ENCODE assay signal across 15 cellular contexts in the genomic region with DNA sequence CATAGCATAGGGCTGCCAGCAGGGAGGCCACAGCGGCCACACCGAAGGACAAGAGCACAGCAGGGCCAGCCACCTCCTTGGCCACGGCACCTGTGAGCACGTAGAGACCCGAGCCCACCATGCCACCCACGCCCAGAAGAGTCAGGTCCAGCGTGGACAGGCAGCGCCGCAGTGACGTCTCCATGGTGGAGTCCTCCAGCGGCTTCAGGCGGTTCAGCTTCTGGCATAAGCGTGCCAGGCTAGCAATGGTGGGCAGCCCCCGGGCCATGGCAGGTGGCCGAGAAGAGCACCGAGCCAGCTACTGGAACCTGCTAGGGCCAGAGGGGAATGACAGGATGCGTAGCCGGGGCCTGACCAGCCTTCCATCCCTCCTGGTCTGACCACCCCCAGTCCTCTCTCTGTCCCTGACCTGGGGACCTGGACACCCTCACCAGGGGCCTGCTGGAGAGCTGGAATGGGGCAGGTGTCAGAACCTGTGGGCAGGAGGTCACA. TPM values are rescaled to one million over a fixed set of nuclear protein-coding genes. Genes with fewer than 3 reads are reported as not detected.
DNase-seq lines count a peak whose midpoint lies in the region; ATAC-seq, FAIRE-seq and TF ChIP-seq lines count a peak whose summit lies in the region.
"Had no signal": no experiment of that assay in that cellular context is flagged by ENCODE, and none has a peak within 500 bp of the region (broad histone marks: within the 10 kb centered on the region; RNA-seq: fewer than 3 reads in every experiment).

No MANE protein-coding gene starts in this region.

- H3K4me1 ChIP-seq in ES-I3 (ENCODE audit: insufficient read depth, low read length) (no peaks in the 10 kb centered on the region; the same call in 1 of the 2 replicates), K562 (replicated peaks in 1 of 2; ENCODE audit: control insufficient read depth in 2 of 2, insufficient read depth in 2 of 2, low read length in 2 of 2) (peaks cover 0 to 47% of the 10 kb centered on the region in 2 experiments; a peak in 4 of 5 replicates), stomach (peaks cover 9 to 17% (median 12%) of the 10 kb centered on the region in 4 donors)

- BruUV-seq in K562 (replicated peaks; lab: Mats Ljungman, UMichigan), result no TSS peak

- H3K27me3 Mint-ChIP-seq in activated T-helper 2 cell treated with anti-CD3 and anti-CD28 coated beads, Interferon-gamma antibody, Interleukin-2, Interleukin-4, amounts not matched to agents 10 μg/mL and 5 μg/mL and 100 μg/mL, durations not matched to agents 14 hours and 24 hours and 36 hours (ENCODE audit: low read depth), result peaks cover 25% of the 10 kb centered on the region

- H3K4me1 Mint-ChIP-seq in activated T-helper 2 cell treated with anti-CD3 and anti-CD28 coated beads, Interferon-gamma antibody, Interleukin-2, Interleukin-4, amounts not matched to agents 10 μg/mL and 5 μg/mL and 100 μg/mL, durations not matched to agents 14 hours and 24 hours and 36 hours (ENCODE audit: low read depth), result no peaks in the 10 kb centered on the region
- H3K4me1 Mint-ChIP-seq: activated B cell treated with CpG ODN at 0.5 μM for 24 hours had no signal

- TF ChIP-seq EP300 in K562 (IDR thresholded peaks at IDR 0.05; ENCODE audit: low read length), result no peak
- TF ChIP-seq EP300 in stomach (IDR thresholded peaks at IDR 0.05), result no peak

- H3K9ac ChIP-seq in ES-I3 (ENCODE audit: low read depth, low read length) (peak overlapping the region; percentile 50; the same call in 1 of the 2 replicates), K562 (ENCODE audit: insufficient read depth in 1 of 2, low read depth in 2 of 2, low read length in 2 of 2) (peak overlapping the region in 1 of 2 experiments; percentile 5; a peak in 1 of 4 replicates)

- TF ChIP-seq RAD21 in K562 (CRISPR knock-in tag; conservative IDR thresholded peaks at IDR 0.05 in 1 of 2, IDR thresholded peaks at IDR 0.05 in 1 of 2), result no peak

- no peak overlapping the region for H3K4me3 Mint-ChIP-seq in activated T-helper 2 cell treated with anti-CD3 and anti-CD28 coated beads, Interferon-gamma antibody, Interleukin-2, Interleukin-4, amounts not matched to agents 10 μg/mL and 5 μg/mL and 100 μg/mL, durations not matched to agents 14 hours and 24 hours and 36 hours (ENCODE audit: low read depth)
- H3K4me3 Mint-ChIP-seq: activated B cell treated with CpG ODN at 0.5 μM for 24 hours; activated naive CD4-positive, alpha-beta T cell treated with anti-CD3 and anti-CD28 coated beads for 36 hours had no signal

- H3K36me3 ChIP-seq in ES-I3 (ENCODE audit: insufficient read depth, low read length), result no peaks in the 10 kb centered on the region
- no peaks in the 10 kb centered on the region for H3K36me3 ChIP-seq in K562 (ENCODE audit: control insufficient read depth, insufficient read depth, low read length)
- no peaks in the 10 kb centered on the region for H3K36me3 ChIP-seq in stomach

- H3K27me3 ChIP-seq in K562 (ENCODE audit: control insufficient read depth in 2 of 2, insufficient read depth in 2 of 2, low read length in 2 of 2) (peaks cover 39 to 68% of the 10 kb centered on the region in 2 experiments; a peak in 4 of 5 replicates), stomach (peaks cover 0 to 54% (median 14%) of the 10 kb centered on the region in 3 donors)

- no peak for TF ChIP-seq CTCF in K562 (IDR thresholded peaks at IDR 0.05 in 2 of 3, conservative IDR thresholded peaks at IDR 0.05 in 1 of 3; ENCODE audit: insufficient read depth in 2 of 3, low read depth in 1 of 3, low read length in 3 of 3)
- TF ChIP-seq CTCF in stomach (IDR thresholded peaks at IDR 0.05), result no peak

- H3K9me1 ChIP-seq in K562 (ENCODE audit: control insufficient read depth, insufficient read depth, low read length), result peaks cover 4% of the 10 kb centered on the region

- H2AFZ ChIP-seq in K562 (ENCODE audit: low read depth, low read length), result no peak overlapping the region

- no peaks in the 10 kb centered on the region for H3K36me3 Mint-ChIP-seq in activated T-helper 2 cell treated with anti-CD3 and anti-CD28 coated beads, Interferon-gamma antibody, Interleukin-2, Interleukin-4, amounts not matched to agents 10 μg/mL and 5 μg/mL and 100 μg/mL, durations not matched to agents 14 hours and 24 hours and 36 hours (ENCODE audit: low read depth)

- H4K20me1 ChIP-seq in K562 (replicated peaks; ENCODE audit: control insufficient read depth, insufficient read depth, low read length), result peaks cover 38% of the 10 kb centered on the region

- no peak overlapping the region for H3K4me3 ChIP-seq in K562
- peak overlapping the region; percentile 51 for H3K4me3 ChIP-seq in iPS-18c (ENCODE audit: insufficient read depth, low read depth, low read length)
- peak overlapping the region; percentile 38 to 50 (median 42) for H3K4me3 ChIP-seq in stomach

- FAIRE-seq in K562 (lab: Jason Lieb, UNC), result no peak
- FAIRE-seq: endothelial cell of umbilical vein, HepG2 had no signal

- in situ Hi-C loops in K562 (cut with MboI), result no loop called here

- 28% methylated on average over 18 of the region's 18 CpGs for WGBS in K562 (ENCODE audit: insufficient coverage, low coverage, missing lambda C conversion rate)
- WGBS in stomach, 5 donors, result 86 to 93% (median 91%) methylated on average over 17 to 18 of the region's 18 CpGs; no CpG with 5 or more reads in 1 of the 5 donors

- intact Hi-C loops in K562 (cut with micrococcal nuclease) (loop anchor here (2.0 kb wide), 1 partner anchor 13 kb away; the partner anchor contains the start of gene LRRC74B), stomach (cut with DNase I; ENCODE audit: low total_unique reads) (no loop called here)
- intact Hi-C loops in activated T-helper 2 cell treated with anti-CD3 and anti-CD28 coated beads, Interferon-gamma antibody, Interleukin-2, Interleukin-4, amounts not matched to agents 10 μg/mL and 5 μg/mL and 100 μg/mL, durations not matched to agents 14 hours and 24 hours and 36 hours (cut with micrococcal nuclease), result no loop called here

- no peaks in the 10 kb centered on the region for H3K9me3 Mint-ChIP-seq in activated T-helper 2 cell treated with anti-CD3 and anti-CD28 coated beads, Interferon-gamma antibody, Interleukin-2, Interleukin-4, amounts not matched to agents 10 μg/mL and 5 μg/mL and 100 μg/mL, durations not matched to agents 14 hours and 24 hours and 36 hours
- H3K9me3 Mint-ChIP-seq: activated B cell treated with CpG ODN at 0.5 μM for 24 hours; activated naive CD4-positive, alpha-beta T cell treated with anti-CD3 and anti-CD28 coated beads for 36 hours had no signal

- H3K4me2 ChIP-seq in K562 (ENCODE audit: insufficient read depth, low read length), result no peak overlapping the region

- POLR2A ChIA-PET in K562 (lab: Yijun Ruan, JAX), result interaction anchor here (0.6 to 10.2 kb wide), 4 partner anchors 11 to 102 kb away, joined by 3 to 120 read pairs (median 49); partner anchors contain the start of genes LRRC74B, P2RX6 and THAP7

- TF ChIP-seq POLR2A in K562 (conservative IDR thresholded peaks at IDR 0.05) (no peak), stomach (IDR thresholded peaks at IDR 0.05) (no peak)

- CTCF ChIA-PET in K562 (lab: Yijun Ruan, JAX; ENCODE audit: low intra/inter-chr PET ratio), result no interaction called here

- no peak overlapping the region for H3K27ac ChIP-seq in K562 (ENCODE audit: extremely low read depth, low read depth, low read length)
- H3K27ac ChIP-seq in stomach, result no peak overlapping the region
- H3K27ac ChIP-seq: RWPE1 had no signal

- no peak for ATAC-seq in K562
- ATAC-seq in HG02678 (IDR thresholded peaks at IDR 0.05; ENCODE audit: unreplicated experiment), result no peak
- ATAC-seq: HepG2 had no signal

- H3K79me2 ChIP-seq in K562 (ENCODE audit: control insufficient read depth, insufficient read depth, low read length), result no peaks in the 10 kb centered on the region

- DNase-seq in K562 (ENCODE audit: extremely low read depth in 1 of 4, low spot score in 3 of 4) (no peak), stomach (no peak), DMS153 treated with DMSO at 0.1 percent for 48 hours (lab: John Stamatoyannopoulos, UW; ENCODE audit: unreplicated experiment) (no peak)
- DNase-seq in activated CD8-positive, alpha-beta memory T cell treated with anti-CD3 and anti-CD28 coated beads, Interleukin-2, amount 50 U/mL, for 4 hours, result no peak
- no peak for DNase-seq in activated T-helper 2 cell treated with anti-CD3 and anti-CD28 coated beads, Interferon-gamma antibody, Interleukin-2, Interleukin-4, amounts not matched to agents 10 μg/mL and 5 μg/mL and 100 μg/mL, durations not matched to agents 14 hours and 24 hours and 36 hours (ENCODE audit: low spot score)
- DNase-seq: activated B cell treated with CpG ODN at 0.5 μM for 24 hours; activated naive CD4-positive, alpha-beta T cell treated with anti-CD3 and anti-CD28 coated beads for 36 hours; T-helper 1 cell had no signal

- no peak overlapping the region for H3K27ac Mint-ChIP-seq in activated T-helper 2 cell treated with anti-CD3 and anti-CD28 coated beads, Interferon-gamma antibody, Interleukin-2, Interleukin-4, amounts not matched to agents 10 μg/mL and 5 μg/mL and 100 μg/mL, durations not matched to agents 14 hours and 24 hours and 36 hours
- H3K27ac Mint-ChIP-seq: activated B cell treated with CpG ODN at 0.5 μM for 24 hours; activated naive CD4-positive, alpha-beta T cell treated with anti-CD3 and anti-CD28 coated beads for 36 hours had no signal

- no peaks in the 10 kb centered on the region for H3K9me3 ChIP-seq in ES-I3 (ENCODE audit: control insufficient read depth, insufficient read depth, low read length)
- no peaks in the 10 kb centered on the region for H3K9me3 ChIP-seq in K562 (replicated peaks; ENCODE audit: control insufficient read depth, insufficient read depth, low read depth, low read length)
- H3K9me3 ChIP-seq in iPS-18c (ENCODE audit: control insufficient read depth, insufficient read depth, low read length), result no peaks in the 10 kb centered on the region
- no peaks in the 10 kb centered on the region for H3K9me3 ChIP-seq in stomach

RNA-seq across cellular contexts. Expression of gene SLC7A4, which starts 0.8 kb away (rescaled TPM):
- not detected in 2 replicates for total RNA-seq in K562 (2011; cell fraction: chromatin; rRNA removed; ENCODE audit: low replicate concordance)
- total RNA-seq in K562 (2011; cell fraction: nucleolus; rRNA removed), result not detected in 2 replicates
- total RNA-seq in K562 (2011; cell fraction: nucleoplasm; rRNA removed), result not detected in 2 replicates
- not detected in 2 replicates for total RNA-seq in K562 (2014; rRNA removed)
- not detected in 2 replicates for total RNA-seq in K562 (2014; rRNA removed; fragmentation: Illumina TruSeq; extraction: Trizol)
- not detected in 2 replicates for total RNA-seq in K562 (2015; rRNA removed; fragmentation: Illumina TruSeq; extraction: Trizol)
- not detected in 2 replicates for total RNA-seq in K562 (2021)
- not detected in 2 replicates for polyA plus RNA-seq in K562 (2011; rRNA removed)
- polyA plus RNA-seq in K562 (2011; cell fraction: cytosol; rRNA removed), result 0.07 TPM in 1 of 2 replicates, not detected in the other
- not detected in 2 replicates for polyA plus RNA-seq in K562 (2011; cell fraction: nucleus; rRNA removed)
- polyA plus RNA-seq in K562 (2012), result 0.03 and 0.14 TPM in 2 replicates
- polyA plus RNA-seq in K562 (2014; fragmentation: Illumina TruSeq; extraction: Trizol), result not detected in 2 replicates
- polyA plus RNA-seq in K562 (2014; fragmentation: Nextera tagmentation; extraction: Ambion mirVana), result not detected
- polyA plus RNA-seq in K562 (2014; rRNA removed), result not detected in 2 replicates
- not detected in 2 replicates for polyA minus RNA-seq in K562 (2011; rRNA and poly(A)+ RNA removed)
- polyA minus RNA-seq in K562 (2011; cell fraction: cytosol; rRNA and poly(A)+ RNA removed), result not detected in 2 replicates
- not detected in 2 replicates for polyA minus RNA-seq in K562 (2011; cell fraction: nucleus; rRNA and poly(A)+ RNA removed)
- total RNA-seq in stomach, result under 1 TPM in 1 of 5 donors, not detected in 4; 0.18 TPM
- polyA plus RNA-seq in stomach, result 1 to 10 TPM in 1 of 3 donors, under 1 TPM in 1, not detected in 1; 0.12 to 1.0 TPM
- 0.07 TPM in 1 of 2 replicates, not detected in the other for total RNA-seq in activated T-helper 2 cell treated with anti-CD3 and anti-CD28 coated beads, Interferon-gamma antibody, Interleukin-2, Interleukin-4, amounts not matched to agents 10 μg/mL and 5 μg/mL and 100 μg/mL, durations not matched to agents 14 hours and 24 hours and 36 hours
- total RNA-seq: activated B cell treated with CpG ODN at 0.5 μM for 24 hours; activated naive CD4-positive, alpha-beta T cell treated with anti-CD3 and anti-CD28 coated beads for 36 hours; endothelial cell of umbilical vein; HepG2 had no signal
- polyA plus RNA-seq: endothelial cell of umbilical vein, HepG2 had no signal

RNA-seq across cellular contexts. Expression of gene LRRC74B, which starts 14.2 kb away (rescaled TPM):
- total RNA-seq in K562 (2011; cell fraction: chromatin; rRNA removed; ENCODE audit: low replicate concordance), result 0.16 and 0.28 TPM in 2 replicates
- 0.26 TPM in 1 of 2 replicates, not detected in the other for total RNA-seq in K562 (2011; cell fraction: nucleolus; rRNA removed)
- total RNA-seq in K562 (2011; cell fraction: nucleoplasm; rRNA removed), result not detected in 2 replicates
- total RNA-seq in K562 (2014; rRNA removed) (not detected in 2 replicates), K562 (2014; rRNA removed; fragmentation: Illumina TruSeq; extraction: Trizol) (not detected in 2 replicates), K562 (2015; rRNA removed; fragmentation: Illumina TruSeq; extraction: Trizol) (not detected in 2 replicates), K562 (2021) (not detected in 2 replicates), stomach (not detected)
- polyA plus RNA-seq in K562 (2011; rRNA removed) (not detected in 2 replicates), K562 (2014; fragmentation: Illumina TruSeq; extraction: Trizol) (not detected in 2 replicates), K562 (2014; fragmentation: Nextera tagmentation; extraction: Ambion mirVana) (not detected), K562 (2014; rRNA removed) (0.04 TPM in 1 of 2 replicates, not detected in the other), stomach (not detected)
- polyA plus RNA-seq in K562 (2011; cell fraction: cytosol; rRNA removed), result 0.01 TPM in 2 replicates
- polyA plus RNA-seq in K562 (2011; cell fraction: nucleus; rRNA removed), result 0.03 and 0.11 TPM in 2 replicates
- polyA plus RNA-seq in K562 (2012), result 0.21 TPM in 1 of 2 replicates, not detected in the other
- not detected in 2 replicates for polyA minus RNA-seq in K562 (2011; rRNA and poly(A)+ RNA removed)
- not detected in 2 replicates for polyA minus RNA-seq in K562 (2011; cell fraction: cytosol; rRNA and poly(A)+ RNA removed)
- not detected in 2 replicates for polyA minus RNA-seq in K562 (2011; cell fraction: nucleus; rRNA and poly(A)+ RNA removed)
- 0.23 TPM in 1 of 2 replicates, not detected in the other for total RNA-seq in activated T-helper 2 cell treated with anti-CD3 and anti-CD28 coated beads, Interferon-gamma antibody, Interleukin-2, Interleukin-4, amounts not matched to agents 10 μg/mL and 5 μg/mL and 100 μg/mL, durations not matched to agents 14 hours and 24 hours and 36 hours
- total RNA-seq: activated B cell treated with CpG ODN at 0.5 μM for 24 hours; activated naive CD4-positive, alpha-beta T cell treated with anti-CD3 and anti-CD28 coated beads for 36 hours; endothelial cell of umbilical vein; HepG2; mucosa of gallbladder had no signal
- polyA plus RNA-seq: endothelial cell of umbilical vein, HepG2 had no signal

RNA-seq across cellular contexts. Expression of gene P2RX6, which starts 16.6 kb away (rescaled TPM):
- total RNA-seq in K562 (2011; cell fraction: chromatin; rRNA removed; ENCODE audit: low replicate concordance), result 8.3 and 26.4 TPM in 2 replicates
- total RNA-seq in K562 (2011; cell fraction: nucleolus; rRNA removed), result 15.5 and 19.3 TPM in 2 replicates
- 13.6 and 14.4 TPM in 2 replicates for total RNA-seq in K562 (2011; cell fraction: nucleoplasm; rRNA removed)
- total RNA-seq in K562 (2014; rRNA removed), result 1.5 and 1.9 TPM in 2 replicates
- total RNA-seq in K562 (2014; rRNA removed; fragmentation: Illumina TruSeq; extraction: Trizol), result 0.77 and 1.0 TPM in 2 replicates
- total RNA-seq in K562 (2015; rRNA removed; fragmentation: Illumina TruSeq; extraction: Trizol), result 1.6 and 1.7 TPM in 2 replicates
- total RNA-seq in K562 (2021), result 2.3 and 2.7 TPM in 2 replicates
- 1.2 and 1.5 TPM in 2 replicates for polyA plus RNA-seq in K562 (2011; rRNA removed)
- 1.4 and 2.2 TPM in 2 replicates for polyA plus RNA-seq in K562 (2011; cell fraction: cytosol; rRNA removed)
- 16.2 and 34.8 TPM in 2 replicates for polyA plus RNA-seq in K562 (2011; cell fraction: nucleus; rRNA removed)
- polyA plus RNA-seq in K562 (2012), result 4.7 and 7.9 TPM in 2 replicates
- polyA plus RNA-seq in K562 (2014; fragmentation: Illumina TruSeq; extraction: Trizol), result 1.3 and 1.5 TPM in 2 replicates
- under 1 TPM in 1 of 2 experiments, not detected in 1; 0.01 TPM for polyA plus RNA-seq in K562 (2014; fragmentation: Nextera tagmentation; extraction: Ambion mirVana)
- polyA plus RNA-seq in K562 (2014; rRNA removed), result 3.7 and 3.9 TPM in 2 replicates
- 1.6 and 2.5 TPM in 2 replicates for polyA minus RNA-seq in K562 (2011; rRNA and poly(A)+ RNA removed)
- polyA minus RNA-seq in K562 (2011; cell fraction: cytosol; rRNA and poly(A)+ RNA removed), result 1.0 TPM in 1 of 2 replicates, not detected in the other
- 5.6 and 7.5 TPM in 2 replicates for polyA minus RNA-seq in K562 (2011; cell fraction: nucleus; rRNA and poly(A)+ RNA removed)
- under 1 TPM in 1 of 5 donors, not detected in 4; 0.55 TPM for total RNA-seq in stomach
- under 1 TPM in 2 of 3 donors, not detected in 1; 0.10 to 0.31 TPM for polyA plus RNA-seq in stomach
- total RNA-seq in activated T-helper 2 cell treated with anti-CD3 and anti-CD28 coated beads, Interferon-gamma antibody, Interleukin-2, Interleukin-4, amounts not matched to agents 10 μg/mL and 5 μg/mL and 100 μg/mL, durations not matched to agents 14 hours and 24 hours and 36 hours, result 0.07 TPM in 1 of 2 replicates, not detected in the other
- total RNA-seq: endothelial cell of umbilical vein had no signal

RNA-seq across cellular contexts. Expression of gene THAP7, which starts 29.7 kb away (rescaled TPM):
- 90.2 and 332 TPM in 2 replicates for total RNA-seq in K562 (2011; cell fraction: chromatin; rRNA removed; ENCODE audit: low replicate concordance)
- total RNA-seq in K562 (2011; cell fraction: nucleolus; rRNA removed), result 398 and 463 TPM in 2 replicates
- total RNA-seq in K562 (2011; cell fraction: nucleoplasm; rRNA removed), result 158 and 211 TPM in 2 replicates
- total RNA-seq in K562 (2014; rRNA removed) (245 and 323 TPM in 2 replicates), K562 (2014; rRNA removed; fragmentation: Illumina TruSeq; extraction: Trizol) (32.0 and 35.6 TPM in 2 replicates), K562 (2015; rRNA removed; fragmentation: Illumina TruSeq; extraction: Trizol) (120 and 129 TPM in 2 replicates), K562 (2021) (169 and 183 TPM in 2 replicates), stomach (10 to 100 TPM in 4 of 5 donors, 1 to 10 TPM in 1; 5.8 to 57.2 (median 17.4) TPM)
- polyA plus RNA-seq in K562 (2011; rRNA removed) (75.4 and 94.6 TPM in 2 replicates), K562 (2014; fragmentation: Illumina TruSeq; extraction: Trizol) (84.1 and 121 TPM in 2 replicates), K562 (2014; fragmentation: Nextera tagmentation; extraction: Ambion mirVana) (10 to 100 TPM in 1 of 2 experiments, 1 to 10 TPM in 1; 7.9 to 33.1 TPM), K562 (2014; rRNA removed) (263 and 266 TPM in 2 replicates), stomach (10 to 100 TPM; 39.6 to 45.1 (median 44.7) TPM)
- 137 and 308 TPM in 2 replicates for polyA plus RNA-seq in K562 (2011; cell fraction: cytosol; rRNA removed)
- polyA plus RNA-seq in K562 (2011; cell fraction: nucleus; rRNA removed), result 202 and 335 TPM in 2 replicates
- polyA plus RNA-seq in K562 (2012), result 114 and 118 TPM in 2 replicates
- polyA minus RNA-seq in K562 (2011; rRNA and poly(A)+ RNA removed), result 39.0 and 48.5 TPM in 2 replicates
- polyA minus RNA-seq in K562 (2011; cell fraction: cytosol; rRNA and poly(A)+ RNA removed), result 53.5 and 55.4 TPM in 2 replicates
- polyA minus RNA-seq in K562 (2011; cell fraction: nucleus; rRNA and poly(A)+ RNA removed), result 261 and 385 TPM in 2 replicates
- 25.8 and 25.9 TPM in 2 replicates for total RNA-seq in activated T-helper 2 cell treated with anti-CD3 and anti-CD28 coated beads, Interferon-gamma antibody, Interleukin-2, Interleukin-4, amounts not matched to agents 10 μg/mL and 5 μg/mL and 100 μg/mL, durations not matched to agents 14 hours and 24 hours and 36 hours

RNA-seq across cellular contexts. Expression of gene LZTR1, which starts 49.5 kb away (rescaled TPM):
- 338 and 754 TPM in 2 replicates for total RNA-seq in K562 (2011; cell fraction: chromatin; rRNA removed; ENCODE audit: low replicate concordance)
- 395 and 404 TPM in 2 replicates for total RNA-seq in K562 (2011; cell fraction: nucleolus; rRNA removed)
- 258 and 287 TPM in 2 replicates for total RNA-seq in K562 (2011; cell fraction: nucleoplasm; rRNA removed)
- total RNA-seq in K562 (2014; rRNA removed) (87.2 and 120 TPM in 2 replicates), K562 (2014; rRNA removed; fragmentation: Illumina TruSeq; extraction: Trizol) (46.4 and 63.0 TPM in 2 replicates), K562 (2015; rRNA removed; fragmentation: Illumina TruSeq; extraction: Trizol) (51.3 and 53.2 TPM in 2 replicates), K562 (2021) (132 and 135 TPM in 2 replicates), stomach (100 to 1,000 TPM in 1 of 5 donors, 10 to 100 TPM in 4; 21.6 to 148 (median 43.5) TPM)
- polyA plus RNA-seq in K562 (2011; rRNA removed) (63.0 and 88.5 TPM in 2 replicates), K562 (2014; fragmentation: Illumina TruSeq; extraction: Trizol) (74.3 and 89.8 TPM in 2 replicates), K562 (2014; fragmentation: Nextera tagmentation; extraction: Ambion mirVana) (1 to 10 TPM; 2.2 to 3.1 TPM), K562 (2014; rRNA removed) (115 and 129 TPM in 2 replicates), stomach (10 to 100 TPM; 13.7 to 33.7 (median 17.7) TPM)
- polyA plus RNA-seq in K562 (2011; cell fraction: cytosol; rRNA removed), result 50.8 and 68.8 TPM in 2 replicates
- polyA plus RNA-seq in K562 (2011; cell fraction: nucleus; rRNA removed), result 703 and 913 TPM in 2 replicates
- polyA plus RNA-seq in K562 (2012), result 80.6 and 93.5 TPM in 2 replicates
- polyA minus RNA-seq in K562 (2011; rRNA and poly(A)+ RNA removed), result 64.5 and 72.9 TPM in 2 replicates
- 41.9 and 49.7 TPM in 2 replicates for polyA minus RNA-seq in K562 (2011; cell fraction: cytosol; rRNA and poly(A)+ RNA removed)
- 188 and 205 TPM in 2 replicates for polyA minus RNA-seq in K562 (2011; cell fraction: nucleus; rRNA and poly(A)+ RNA removed)
- total RNA-seq in activated T-helper 2 cell treated with anti-CD3 and anti-CD28 coated beads, Interferon-gamma antibody, Interleukin-2, Interleukin-4, amounts not matched to agents 10 μg/mL and 5 μg/mL and 100 μg/mL, durations not matched to agents 14 hours and 24 hours and 36 hours, result 64.7 and 68.4 TPM in 2 replicates
